ENCODE assay signal across 9 cellular contexts in the genomic region with DNA sequence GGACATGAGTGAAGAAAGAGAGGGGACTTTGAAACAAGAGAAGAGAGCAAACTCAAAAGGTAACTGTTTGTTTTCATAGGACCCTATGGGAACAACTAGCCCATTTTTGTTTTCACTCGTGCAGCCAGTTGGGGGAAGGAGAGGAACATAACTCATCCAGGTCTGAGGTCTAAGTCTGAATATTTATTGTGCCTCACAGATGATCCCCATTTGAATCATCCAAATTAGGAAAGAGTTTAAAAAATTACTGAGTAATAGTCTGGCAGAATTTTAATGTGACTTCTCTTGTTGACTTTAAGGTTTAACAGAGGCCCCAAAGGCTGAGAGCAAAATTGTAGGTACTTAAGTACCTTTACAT. TPM values are rescaled to one million over a fixed set of nuclear protein-coding genes. Genes with fewer than 3 reads are reported as not detected.
A peak's percentile ranks its signal among the peaks of the same experiment; 100 is the strongest.
DNase-seq lines count a peak whose midpoint lies in the region; ATAC-seq, FAIRE-seq and TF ChIP-seq lines count a peak whose summit lies in the region.
"Had no signal": no experiment of that assay in that cellular context is flagged by ENCODE, and none has a peak within 500 bp of the region (broad histone marks: within the 10 kb centered on the region; RNA-seq: fewer than 3 reads in every experiment).

No MANE protein-coding gene starts in this region.

- DNase-seq in A549 (ENCODE audit: low read depth in 1 of 2, low spot score in 1 of 2) (no peak), GM23248 (peak; percentile 85), NCI-H345 treated with DMSO at 0.1 percent for 48 hours (lab: John Stamatoyannopoulos, UW; ENCODE audit: unreplicated experiment) (no peak), activated gamma-delta T cell (lab: John Stamatoyannopoulos, UW) (no peak), CD1c-positive myeloid dendritic cell (ENCODE audit: extremely low spot score) (no peak), C1 segment of cervical spinal cord (lab: John Stamatoyannopoulos, UW) (no peak)
- DNase-seq in activated naive CD8-positive, alpha-beta T cell treated with anti-CD3 and anti-CD28 coated beads, Interleukin-2, amount 10 ng/mL, durations not matched to agents 7 days and 5 days, result no peak
- DNase-seq: SK-N-SH had no signal

- H3K9ac ChIP-seq in GM23248, result peak overlapping the region; percentile 71
- H3K9ac ChIP-seq: SK-N-SH had no signal

- no peak for TF ChIP-seq POLR2A in A549 (IDR thresholded peaks at IDR 0.05; ENCODE audit: low read length)

- in situ Hi-C loops in GM23248 (cut with MboI), result no loop called here

- FAIRE-seq in A549 (lab: Jason Lieb, UNC), result no peak

- H3K4me2 ChIP-seq in A549 (peak overlapping the region; percentile 24; the same call in 2 of the 3 replicates), GM23248 (ENCODE audit: unreplicated experiment) (peak overlapping the region; percentile 73)
- H3K4me2 ChIP-seq: SK-N-SH had no signal

- no peaks in the 10 kb centered on the region for H3K4me1 ChIP-seq in A549
- peaks cover 19% of the 10 kb centered on the region for H3K4me1 ChIP-seq in GM23248 (ENCODE audit: insufficient read depth)
- H3K4me1 ChIP-seq in mononuclear cell (ENCODE audit: insufficient read depth, low read length), result peaks cover 22% of the 10 kb centered on the region

- peaks cover 4% of the 10 kb centered on the region for H3K27me3 Mint-ChIP-seq in activated naive CD8-positive, alpha-beta T cell treated with anti-CD3 and anti-CD28 coated beads, Interleukin-2, amount 10 ng/mL, durations not matched to agents 7 days and 5 days

- no peak for ATAC-seq in A549
- ATAC-seq in activated naive CD8-positive, alpha-beta T cell treated with anti-CD3 and anti-CD28 coated beads, Interleukin-2, amount 10 ng/mL, durations not matched to agents 7 days and 5 days (ENCODE audit: low read depth), result no peak

- POLR2A ChIA-PET in A549 (lab: Yijun Ruan, JAX), result no interaction called here
- POLR2A ChIA-PET in activated naive CD8-positive, alpha-beta T cell treated with anti-CD3 and anti-CD28 coated beads, Interleukin-2, amount 10 ng/mL, durations not matched to agents 7 days and 5 days (lab: Charles Lee), result interaction anchor here (1.1 to 2.5 kb wide), 2 partner anchors 37 to 383 kb away, joined by 3 to 5 read pairs; partner anchors contain the start of gene NRAS

- peaks cover 22% of the 10 kb centered on the region for H3K4me1 Mint-ChIP-seq in activated naive CD8-positive, alpha-beta T cell treated with anti-CD3 and anti-CD28 coated beads, Interleukin-2, amount 10 ng/mL, durations not matched to agents 7 days and 5 days

- H3K36me3 ChIP-seq in GM23248 (ENCODE audit: low read depth), result no peaks in the 10 kb centered on the region

- peak overlapping the region; percentile 98 for H3K27ac Mint-ChIP-seq in activated naive CD8-positive, alpha-beta T cell treated with anti-CD3 and anti-CD28 coated beads, Interleukin-2, amount 10 ng/mL, durations not matched to agents 7 days and 5 days

- no peak overlapping the region for H3K4me3 ChIP-seq in A549
- H3K4me3 ChIP-seq in GM23248, result peak overlapping the region; percentile 35; the same call in 1 of the 2 replicates
- peak overlapping the region; percentile 50 for H3K4me3 ChIP-seq in mononuclear cell (ENCODE audit: low read length)

- H3K9me2 ChIP-seq in GM23248 (ENCODE audit: insufficient read depth), result no peaks in the 10 kb centered on the region
- H3K9me2 ChIP-seq: SK-N-SH had no signal

- TF ChIP-seq CTCF in A549 (IDR thresholded peaks at IDR 0.05), result no peak

- H3F3A ChIP-seq in GM23248 (ENCODE audit: insufficient read depth), result peaks cover 11% of the 10 kb centered on the region

- H4K20me1 ChIP-seq in GM23248 (ENCODE audit: insufficient read depth), result no peaks in the 10 kb centered on the region

- H2AFZ ChIP-seq in GM23248, result peak overlapping the region; percentile 54

- no peaks in the 10 kb centered on the region for H3K79me2 ChIP-seq in GM23248 (ENCODE audit: insufficient read depth)

- no peaks in the 10 kb centered on the region for H3K36me3 Mint-ChIP-seq in activated naive CD8-positive, alpha-beta T cell treated with anti-CD3 and anti-CD28 coated beads, Interleukin-2, amount 10 ng/mL, durations not matched to agents 7 days and 5 days

- no peaks in the 10 kb centered on the region for H3K9me3 ChIP-seq in A549
- H3K9me3 ChIP-seq in GM23248 (ENCODE audit: low read depth), result no peaks in the 10 kb centered on the region
- H3K9me3 ChIP-seq in mononuclear cell (ENCODE audit: low read depth, low read length), result no peaks in the 10 kb centered on the region
- H3K9me3 ChIP-seq: SK-N-SH had no signal

- H3K4me3 Mint-ChIP-seq in activated naive CD8-positive, alpha-beta T cell treated with anti-CD3 and anti-CD28 coated beads, Interleukin-2, amount 10 ng/mL, durations not matched to agents 7 days and 5 days, result peak overlapping the region; percentile 95

- no peaks in the 10 kb centered on the region for H3K9me3 Mint-ChIP-seq in activated naive CD8-positive, alpha-beta T cell treated with anti-CD3 and anti-CD28 coated beads, Interleukin-2, amount 10 ng/mL, durations not matched to agents 7 days and 5 days

- WGBS in A549 (ENCODE audit: missing lambda C conversion rate), result 33% methylated on average over 1 of the region's 1 CpG
- 0% methylated on average over 1 of the region's 1 CpG for WGBS in GM23248 (ENCODE audit: low coverage in 1 of 2, low lambda C conversion rate in 2 of 2, missing lambda C conversion rate in 2 of 2), 2 experiments

- no peak for TF ChIP-seq RAD21 in A549 (conservative IDR thresholded peaks at IDR 0.05 in 1 of 2, IDR thresholded peaks at IDR 0.05 in 1 of 2)

- H3K27me3 ChIP-seq in GM23248 (replicated peaks; ENCODE audit: insufficient read depth) (no peaks in the 10 kb centered on the region), mononuclear cell (ENCODE audit: insufficient read depth, low read length) (no peaks in the 10 kb centered on the region)

- no peak overlapping the region for H3K27ac ChIP-seq in A549
- H3K27ac ChIP-seq in GM23248, result peak overlapping the region; percentile 82

- CTCF ChIA-PET in A549 (lab: Yijun Ruan, JAX), result interaction anchor here (0.7 to 2.1 kb wide), 2 partner anchors 10 to 13 kb away, joined by 4 to 10 read pairs; no protein-coding TSS in a partner anchor

- TF ChIP-seq EP300 in A549 (IDR thresholded peaks at IDR 0.05), result no peak

TF ChIP-seq in A549, 52 proteins besides CTCF, POLR2A, EP300 and RAD21:
- TF ChIP-seq RCOR1 (IDR thresholded peaks at IDR 0.05; ENCODE audit: low read depth, low read length), result no peak
- no peak for TF ChIP-seq PHF8 (IDR thresholded peaks at IDR 0.05; ENCODE audit: borderline replicate concordance, low read depth)
- TF ChIP-seq MAFK (IDR thresholded peaks at IDR 0.05; ENCODE audit: partially characterized antibody), result no peak
- TF ChIP-seq RNF2 (IDR thresholded peaks at IDR 0.05; ENCODE audit: borderline replicate concordance, low read depth), result no peak
- no peak for TF ChIP-seq SMC3 (IDR thresholded peaks at IDR 0.05)
- no peak for TF ChIP-seq HDAC2 (IDR thresholded peaks at IDR 0.05)
- TF ChIP-seq MAX (IDR thresholded peaks at IDR 0.05), result no peak
- TF ChIP-seq POLR2AphosphoS2 (conservative IDR thresholded peaks at IDR 0.05; ENCODE audit: low read length), result no peak
- no peak for TF ChIP-seq HOXB13 (CRISPR knock-in tag; IDR thresholded peaks at IDR 0.05; ENCODE audit: low read depth)
- TF ChIP-seq ESRRA (IDR thresholded peaks at IDR 0.05; ENCODE audit: borderline replicate concordance, low read length), result no peak
- TF ChIP-seq, protein P1, sequence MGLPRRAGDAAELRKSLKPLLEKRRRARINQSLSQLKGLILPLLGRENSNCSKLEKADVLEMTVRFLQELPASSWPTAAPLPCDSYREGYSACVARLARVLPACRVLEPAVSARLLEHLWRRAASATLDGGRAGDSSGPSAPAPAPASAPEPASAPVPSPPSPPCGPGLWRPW (IDR thresholded peaks at IDR 0.05), result no peak
- no peak for TF ChIP-seq ZFP36 (IDR thresholded peaks at IDR 0.05; ENCODE audit: borderline replicate concordance, partially characterized antibody)
- TF ChIP-seq, protein P2, sequence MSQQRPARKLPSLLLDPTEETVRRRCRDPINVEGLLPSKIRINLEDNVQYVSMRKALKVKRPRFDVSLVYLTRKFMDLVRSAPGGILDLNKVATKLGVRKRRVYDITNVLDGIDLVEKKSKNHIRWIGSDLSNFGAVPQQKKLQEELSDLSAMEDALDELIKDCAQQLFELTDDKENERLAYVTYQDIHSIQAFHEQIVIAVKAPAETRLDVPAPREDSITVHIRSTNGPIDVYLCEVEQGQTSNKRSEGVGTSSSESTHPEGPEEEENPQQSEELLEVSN (IDR thresholded peaks at IDR 0.05; ENCODE audit: borderline replicate concordance, low read depth), result no peak
TF ChIP-seq in A549: peak in this region for 0.

RNA-seq across cellular contexts. Expression of gene TSPAN2, which starts 10.4 kb away (rescaled TPM):
- 1.4 and 1.7 TPM in 2 replicates for polyA plus RNA-seq in A549 (2011; rRNA removed)
- 0.30 and 0.58 TPM in 2 replicates for polyA plus RNA-seq in A549 (2012; cell fraction: cytosol; rRNA removed)
- 0.16 and 0.24 TPM in 2 replicates for polyA plus RNA-seq in A549 (2012; cell fraction: nucleus; rRNA removed)
- polyA plus RNA-seq in A549 (2017; fragmentation: RNase III; extraction: RNeasy Plus Mini Kit Qiagen cat#74134 plus additional on column Dnase treatment), result 2.1 to 3.2 TPM (median 2.7 TPM) in 3 replicates
- 0.29 and 1.4 TPM in 2 replicates for polyA minus RNA-seq in A549 (2011; rRNA and poly(A)+ RNA removed)
- 2.7 and 9.0 TPM in 2 replicates for total RNA-seq in GM23248 (2014; rRNA removed; shearing (Covaris generic))
- polyA plus RNA-seq in GM23248 (2016; fragmentation: Nextera tagmentation; extraction: Ambion mirVana), result 8.1 and 10.1 TPM in 2 replicates
- total RNA-seq in activated naive CD8-positive, alpha-beta T cell treated with anti-CD3 and anti-CD28 coated beads, Interleukin-2, amount 10 ng/mL, durations not matched to agents 7 days and 5 days, result 1 to 10 TPM in 1 of 2 experiments, under 1 TPM in 1; 0.42 to 1.2 TPM
- total RNA-seq in mononuclear cell, result 2.6 TPM
